ENCODE assay signal across 7 cellular contexts in genomic region chr18:62881509-62882016, GRCh38.
DNase-seq lines count a peak whose midpoint lies in the region; ATAC-seq, FAIRE-seq and TF ChIP-seq lines count a peak whose summit lies in the region.

No MANE protein-coding gene starts in this region.

- no peaks in the 10 kb centered on the region for H3K9me3 Mint-ChIP-seq in astrocyte (ENCODE audit: unreplicated experiment)
- no peaks in the 10 kb centered on the region for H3K9me3 Mint-ChIP-seq in T-cell

- H3K27ac ChIP-seq in astrocyte (ENCODE audit: low read depth, low read length) (peak overlapping the region; percentile 35), left lung (no peak overlapping the region), kidney (ENCODE audit: low read depth in 2 of 2, low read length in 2 of 2) (no peak overlapping the region)

- no peaks in the 10 kb centered on the region for H3K9me3 ChIP-seq in astrocyte (ENCODE audit: insufficient read depth, low read depth, low read length)
- no peaks in the 10 kb centered on the region for H3K9me3 ChIP-seq in left lung
- H3K9me3 ChIP-seq in kidney (ENCODE audit: control insufficient read depth in 1 of 2, low read length in 2 of 2), result no peaks in the 10 kb centered on the region

- H3K4me2 ChIP-seq in astrocyte (ENCODE audit: low read length), result peak overlapping the region; percentile 79

- no peak overlapping the region for H3K9ac ChIP-seq in astrocyte (ENCODE audit: low read length)
- H3K9ac ChIP-seq in kidney (ENCODE audit: low read length in 2 of 2), result no peak overlapping the region

- H3K27ac Mint-ChIP-seq in astrocyte (ENCODE audit: unreplicated experiment) (peak overlapping the region; percentile 53), T-cell (no peak overlapping the region)

- H3K36me3 Mint-ChIP-seq in astrocyte (ENCODE audit: low read depth, unreplicated experiment), result no peaks in the 10 kb centered on the region
- peaks cover 3% of the 10 kb centered on the region for H3K36me3 Mint-ChIP-seq in T-cell

- POLR2A ChIA-PET in T-cell (lab: Charles Lee), result no interaction called here

- H3K27me3 ChIP-seq in astrocyte (ENCODE audit: insufficient read depth, low read length) (no peaks in the 10 kb centered on the region), left lung (no peaks in the 10 kb centered on the region)

- FAIRE-seq in astrocyte (lab: Jason Lieb, UNC) (peak; percentile 97), kidney (lab: Jason Lieb, UNC) (no peak)

- DNase-seq in NCI-H1105 (lab: John Stamatoyannopoulos, UW), result peak; percentile 89
- DNase-seq in astrocyte (ENCODE audit: low read depth), result peak; percentile 98
- no peak for DNase-seq in left lung
- DNase-seq in kidney, result no peak
- no peak for DNase-seq in T-cell

- no peaks in the 10 kb centered on the region for H4K20me1 ChIP-seq in astrocyte (ENCODE audit: insufficient read depth, low read length)

- H2AFZ ChIP-seq in astrocyte (ENCODE audit: low read depth, low read length), result no peak overlapping the region

- peak overlapping the region; percentile 21 for H3K4me3 ChIP-seq in astrocyte (ENCODE audit: insufficient read depth, low read depth, low read length)
- H3K4me3 ChIP-seq in left lung, result no peak overlapping the region
- no peak overlapping the region for H3K4me3 ChIP-seq in kidney (ENCODE audit: low read length in 2 of 2)

- H3K79me2 ChIP-seq in astrocyte (ENCODE audit: insufficient read depth, low read length), result no peaks in the 10 kb centered on the region

- H3K27me3 Mint-ChIP-seq in astrocyte (ENCODE audit: low read depth, unreplicated experiment) (no peaks in the 10 kb centered on the region), T-cell (no peaks in the 10 kb centered on the region)

- H3K36me3 ChIP-seq in astrocyte (ENCODE audit: insufficient read depth, low read length) (no peaks in the 10 kb centered on the region), left lung (no peaks in the 10 kb centered on the region), kidney (ENCODE audit: control insufficient read depth in 1 of 2, insufficient read depth in 2 of 2, low read length in 2 of 2) (no peaks in the 10 kb centered on the region)

- CTCF ChIA-PET in T-cell (lab: Charles Lee), result no interaction called here

- intact Hi-C loops in left lung (cut with DNase I), result no loop called here
- intact Hi-C loops in kidney (cut with DNase I), result no loop called here

- H3K4me1 ChIP-seq in astrocyte (ENCODE audit: insufficient read depth, low read length), result peaks cover 33% of the 10 kb centered on the region
- H3K4me1 ChIP-seq in left lung, result no peaks in the 10 kb centered on the region
- H3K4me1 ChIP-seq in kidney (ENCODE audit: control insufficient read depth in 1 of 2, insufficient read depth in 1 of 2, low read depth in 1 of 2, low read length in 2 of 2), result no peaks in the 10 kb centered on the region

- peak; percentile 83 for ATAC-seq in GM18870 (IDR thresholded peaks at IDR 0.05; ENCODE audit: unreplicated experiment)
- ATAC-seq in left lung, result peak; percentile 89
- no peak for ATAC-seq in GM19452 (IDR thresholded peaks at IDR 0.05; ENCODE audit: unreplicated experiment)
- ATAC-seq in T-cell (replicated peaks in 1 of 4), result no peak

- no peak for TF ChIP-seq CTCF in astrocyte (IDR thresholded peaks at IDR 0.05; ENCODE audit: insufficient read depth, low read depth, low read length)
- no peak for TF ChIP-seq CTCF in left lung (IDR thresholded peaks at IDR 0.05)
- TF ChIP-seq CTCF in kidney (IDR thresholded peaks at IDR 0.05; ENCODE audit: borderline replicate concordance, extremely low read depth, insufficient read depth), result no peak

- H3K4me3 Mint-ChIP-seq in astrocyte (ENCODE audit: unreplicated experiment) (peak overlapping the region; percentile 31), T-cell (no peak overlapping the region)

- H3K4me1 Mint-ChIP-seq in astrocyte (ENCODE audit: low read depth, unreplicated experiment) (peaks cover 30% of the 10 kb centered on the region), T-cell (peaks cover 8 to 24% (median 12%) of the 10 kb centered on the region in 3 donors)

Comparison
In these comparisons a context has a peak if more than half of its experiments do, and no peak if none do; other contexts are left out.
1. ATAC-seq: peak in GM18870 (single experiment) and left lung (single experiment); none in GM19452 (single experiment) and T-cell (0 of 4).
2. DNase-seq: peak in NCI-H1105 (single experiment) and astrocyte (single experiment); none in left lung (0 of 2), kidney (single experiment) and T-cell (0 of 34).